8 cellular contexts compared by ENCODE assay signal in genomic region chr18:59056706-59057492, GRCh38.
A peak's percentile ranks its signal among the peaks of the same experiment; 100 is the strongest.
DNase-seq lines count a peak whose midpoint lies in the region; ATAC-seq, FAIRE-seq and TF ChIP-seq lines count a peak whose summit lies in the region.

No MANE protein-coding gene starts in this region.

- H3K9me3 ChIP-seq in pancreas, result no peaks in the 10 kb centered on the region

- no peak overlapping the region for H3K4me3 Mint-ChIP-seq in activated T-helper 1 cell treated with anti-CD3 and anti-CD28 coated beads, Interleukin-12 subunit alpha, Interleukin-12 subunit beta, Interleukin-2, Interleukin-4 antibody, amounts not matched to agents 30 ng/mL and 10 ng/mL and 1 ng/mL, durations not matched to agents 14 hours and 24 hours and 36 hours

- no peak overlapping the region for H3K4me3 ChIP-seq in pancreas

- 62 to 73% methylated on average over 15 of the region's 15 CpGs for WGBS in pancreas, 2 donors

- H3K4me1 ChIP-seq in pancreas, result peaks cover 3 to 8% (median 5%) of the 10 kb centered on the region in 3 donors

- no peak overlapping the region for H3K27ac Mint-ChIP-seq in activated T-helper 1 cell treated with anti-CD3 and anti-CD28 coated beads, Interleukin-12 subunit alpha, Interleukin-12 subunit beta, Interleukin-2, Interleukin-4 antibody, amounts not matched to agents 30 ng/mL and 10 ng/mL and 1 ng/mL, durations not matched to agents 14 hours and 24 hours and 36 hours

- FAIRE-seq in pancreas (lab: Jason Lieb, UNC), result no peak

- no peaks in the 10 kb centered on the region for H3K27me3 ChIP-seq in pancreas

- H3K36me3 ChIP-seq in pancreas, result no peaks in the 10 kb centered on the region

- no peaks in the 10 kb centered on the region for H3K4me1 Mint-ChIP-seq in activated T-helper 1 cell treated with anti-CD3 and anti-CD28 coated beads, Interleukin-12 subunit alpha, Interleukin-12 subunit beta, Interleukin-2, Interleukin-4 antibody, amounts not matched to agents 30 ng/mL and 10 ng/mL and 1 ng/mL, durations not matched to agents 14 hours and 24 hours and 36 hours (ENCODE audit: low read depth)

- peaks cover 17% of the 10 kb centered on the region for H3K27me3 Mint-ChIP-seq in activated T-helper 1 cell treated with anti-CD3 and anti-CD28 coated beads, Interleukin-12 subunit alpha, Interleukin-12 subunit beta, Interleukin-2, Interleukin-4 antibody, amounts not matched to agents 30 ng/mL and 10 ng/mL and 1 ng/mL, durations not matched to agents 14 hours and 24 hours and 36 hours (ENCODE audit: insufficient read depth)

- no peaks in the 10 kb centered on the region for H3K9me3 Mint-ChIP-seq in activated T-helper 1 cell treated with anti-CD3 and anti-CD28 coated beads, Interleukin-12 subunit alpha, Interleukin-12 subunit beta, Interleukin-2, Interleukin-4 antibody, amounts not matched to agents 30 ng/mL and 10 ng/mL and 1 ng/mL, durations not matched to agents 14 hours and 24 hours and 36 hours

- ATAC-seq in HG02981 (IDR thresholded peaks at IDR 0.05; ENCODE audit: unreplicated experiment), result peak; percentile 64
- ATAC-seq in pancreas, result peak in 3 of 4 donors; percentile 32 to 78 (median 69)

- H3K36me3 Mint-ChIP-seq in activated T-helper 1 cell treated with anti-CD3 and anti-CD28 coated beads, Interleukin-12 subunit alpha, Interleukin-12 subunit beta, Interleukin-2, Interleukin-4 antibody, amounts not matched to agents 30 ng/mL and 10 ng/mL and 1 ng/mL, durations not matched to agents 14 hours and 24 hours and 36 hours (ENCODE audit: low read depth), result no peaks in the 10 kb centered on the region

- H3K27ac ChIP-seq in pancreas, result peak overlapping the region in 1 of 4 donors; percentile 13

- peak; percentile 58 to 64 for DNase-seq in NCI-H2081 (lab: John Stamatoyannopoulos, UW)
- DNase-seq in NCI-H2081 treated with DMSO at 0.1 percent for 48 hours (lab: John Stamatoyannopoulos, UW), result no peak
- DNase-seq in NCI-H748 (lab: John Stamatoyannopoulos, UW; ENCODE audit: unreplicated experiment), result peak; percentile 80
- DNase-seq in activated T-helper 1 cell treated with anti-CD3 and anti-CD28 coated beads, Interleukin-12 subunit alpha, Interleukin-12 subunit beta, Interleukin-2, Interleukin-4 antibody, amounts not matched to agents 30 ng/mL and 10 ng/mL and 1 ng/mL, durations not matched to agents 14 hours and 24 hours and 36 hours (ENCODE audit: low spot score), result peak; percentile 25
- DNase-seq in germinal center (ENCODE audit: low spot score), result peak; percentile 55
- peak in 4 of 6 donors; percentile 46 to 87 (median 62) for DNase-seq in pancreas
- no peak for DNase-seq in GOT3 (lab: John Stamatoyannopoulos, UW)

- intact Hi-C loops in activated T-helper 1 cell treated with anti-CD3 and anti-CD28 coated beads, Interleukin-12 subunit alpha, Interleukin-12 subunit beta, Interleukin-2, Interleukin-4 antibody, amounts not matched to agents 30 ng/mL and 10 ng/mL and 1 ng/mL, durations not matched to agents 14 hours and 24 hours and 36 hours (cut with micrococcal nuclease), result loop anchor here (1.0 kb wide), 1 partner anchor 276 kb away; no protein-coding TSS in a partner anchor
- intact Hi-C loops in pancreas (cut with DNase I), result loop anchor here in 1 of 3 donors (5.0 kb wide), 1 partner anchor 280 kb away; no protein-coding TSS in a partner anchor

- peak; percentile 38 to 54 (median 52) for TF ChIP-seq CTCF in pancreas (IDR thresholded peaks at IDR 0.05)

Comparison
In these comparisons a context has a peak if more than half of its experiments do, and no peak if none do; other contexts are left out.
1. DNase-seq: peak in NCI-H2081 (2 of 2), NCI-H748 (single experiment), activated T-helper 1 cell treated with anti-CD3 and anti-CD28 coated beads, Interleukin-12 subunit alpha, Interleukin-12 subunit beta, Interleukin-2, Interleukin-4 antibody, amounts not matched to agents 30 ng/mL and 10 ng/mL and 1 ng/mL, durations not matched to agents 14 hours and 24 hours and 36 hours (single experiment), germinal center (single experiment) and pancreas (4 of 6); none in NCI-H2081 treated with DMSO at 0.1 percent for 48 hours (single experiment) and GOT3 (single experiment).